ENCODE assay signal across 8 cellular contexts in the genomic region with DNA sequence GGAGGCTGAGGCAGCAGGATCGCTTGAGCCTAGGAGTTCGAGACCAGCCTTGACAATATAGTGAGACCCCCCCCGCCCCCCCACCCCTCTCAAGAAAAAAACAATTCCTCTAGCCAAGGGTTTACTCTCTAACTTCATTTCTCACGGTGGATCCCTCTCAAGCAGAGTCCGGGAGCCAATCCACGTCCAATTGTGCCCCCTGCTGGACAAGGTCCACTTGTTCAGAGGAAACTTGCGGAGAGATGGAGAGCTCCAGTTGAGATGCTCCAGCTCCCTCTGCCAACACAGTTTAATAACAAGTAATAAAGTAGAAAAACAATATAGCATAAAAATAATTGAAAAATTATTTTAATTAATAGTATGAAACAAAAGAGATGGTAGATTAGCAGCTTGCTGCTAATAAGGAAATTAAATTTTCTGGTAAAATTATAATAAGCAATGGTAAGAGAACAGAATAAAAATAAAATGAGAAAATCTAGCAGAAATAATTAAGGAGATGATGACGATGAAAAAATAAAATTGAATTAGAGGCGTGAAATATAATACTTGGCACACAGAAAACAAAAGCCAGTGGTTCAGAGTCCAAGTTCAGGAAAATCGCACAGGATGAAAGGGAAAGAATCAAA.
DNase-seq lines count a peak whose midpoint lies in the region; ATAC-seq and TF ChIP-seq lines count a peak whose summit lies in the region.

No MANE protein-coding gene starts in this region.

- peak; percentile 82 for TF ChIP-seq CTCF in brain microvascular endothelial cell (IDR thresholded peaks at IDR 0.05; ENCODE audit: low read depth, low read length, missing control alignments)

- DNase-seq in NCI-H510A (lab: John Stamatoyannopoulos, UW) (peak; percentile 1), NCI-H510A treated with DMSO at 0.1 percent for 48 hours (lab: John Stamatoyannopoulos, UW) (no peak), NAMALWA (ENCODE audit: low spot score) (peak; percentile 57), brain microvascular endothelial cell (peak; percentile 77), islet precursor cell (peak; percentile 82)
- DNase-seq in T-helper 2 cell treated with Interferon-gamma antibody and Interleukin-4, amounts not matched to agents 5 μg/mL and 100 μg/mL, for 36 hours (ENCODE audit: low spot score) = peak; percentile 47
- DNase-seq in stimulated activated CD4-positive, alpha-beta T cell treated with anti-CD3 and anti-CD28 coated beads, Interleukin-1b, Interleukin-23, amount 100 ng/mL, for 24 hours (ENCODE audit: low read depth in 4 of 4, low spot score in 1 of 4) = peak; percentile 25 to 59 (median 45)

- H3K27ac ChIP-seq in brain microvascular endothelial cell = no peak overlapping the region

- no peak for ATAC-seq in HG02642 (IDR thresholded peaks at IDR 0.05; ENCODE audit: poor library complexity, unreplicated experiment)

- H3K27ac Mint-ChIP-seq in T-helper 2 cell treated with Interferon-gamma antibody and Interleukin-4, amounts not matched to agents 5 μg/mL and 100 μg/mL, for 36 hours = no peak overlapping the region

- H3K4me1 Mint-ChIP-seq in T-helper 2 cell treated with Interferon-gamma antibody and Interleukin-4, amounts not matched to agents 5 μg/mL and 100 μg/mL, for 36 hours (ENCODE audit: low read depth) = peaks cover 5% of the 10 kb centered on the region

- no peaks in the 10 kb centered on the region for H3K36me3 ChIP-seq in brain microvascular endothelial cell (replicated peaks)

- H3K36me3 Mint-ChIP-seq in T-helper 2 cell treated with Interferon-gamma antibody and Interleukin-4, amounts not matched to agents 5 μg/mL and 100 μg/mL, for 36 hours (ENCODE audit: low read depth) = no peaks in the 10 kb centered on the region

- in situ Hi-C loops in brain microvascular endothelial cell (cut with HindIII; ENCODE audit: low pct_ligation_motif_present, low sequenced_read_pairs) = no loop called here

- H3K4me3 Mint-ChIP-seq in T-helper 2 cell treated with Interferon-gamma antibody and Interleukin-4, amounts not matched to agents 5 μg/mL and 100 μg/mL, for 36 hours = no peak overlapping the region

- peaks cover 27% of the 10 kb centered on the region for H3K27me3 Mint-ChIP-seq in T-helper 2 cell treated with Interferon-gamma antibody and Interleukin-4, amounts not matched to agents 5 μg/mL and 100 μg/mL, for 36 hours (ENCODE audit: low read depth)

- H3K4me3 ChIP-seq in brain microvascular endothelial cell (ENCODE audit: low read depth, low read length) = no peak overlapping the region

- H3K27me3 ChIP-seq in brain microvascular endothelial cell (replicated peaks) = no peaks in the 10 kb centered on the region

- H3K9me3 Mint-ChIP-seq in T-helper 2 cell treated with Interferon-gamma antibody and Interleukin-4, amounts not matched to agents 5 μg/mL and 100 μg/mL, for 36 hours = no peaks in the 10 kb centered on the region
